Comparison of ENCODE assay signal across 8 cellular contexts in the genomic region with DNA sequence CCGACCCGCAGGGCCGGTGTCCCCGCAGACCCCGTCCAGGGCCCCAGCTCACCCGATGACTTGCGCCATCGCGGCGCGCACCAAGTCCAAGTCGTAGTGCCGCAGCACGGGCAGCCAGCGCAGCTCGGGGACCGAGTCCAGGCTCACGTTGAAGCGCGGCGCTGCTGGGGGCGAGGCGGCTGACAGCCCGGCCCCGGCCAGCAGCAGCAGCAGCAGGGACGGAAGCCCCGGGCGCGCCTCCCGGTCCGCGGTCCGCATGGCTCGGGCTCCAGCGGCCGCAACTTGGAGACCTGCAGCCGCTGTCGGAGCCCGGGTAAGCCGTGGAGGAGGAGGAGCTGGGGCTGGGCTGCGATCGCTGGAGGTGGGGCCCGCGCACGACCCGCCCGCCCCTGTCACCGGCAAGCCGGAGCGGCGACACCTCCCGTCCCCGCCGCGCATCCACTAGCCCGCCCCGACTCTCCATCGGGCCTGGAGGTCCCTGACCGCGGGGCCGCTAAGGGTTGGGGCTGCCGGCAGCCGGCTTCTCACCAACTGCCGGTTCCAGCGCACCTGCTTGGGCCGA. TPM values are rescaled to one million over a fixed set of nuclear protein-coding genes. Genes with fewer than 3 reads are reported as not detected.
DNase-seq lines count a peak whose midpoint lies in the region; ATAC-seq lines count a peak whose summit lies in the region.

A gene (minus strand): TSS at position 322 of the 562 bp plus-strand sequence. CDS start 64 bp downstream, at position 258.

- peak; percentile 85 for DNase-seq in AG08396 (ENCODE audit: low spot score)
- DNase-seq in NCI-H69 (lab: John Stamatoyannopoulos, UW), result peak; percentile 69
- DNase-seq in effector memory CD4-positive, alpha-beta T cell, result peak; percentile 65 to 72 (median 70)
- peak; percentile 95 for DNase-seq in mesendoderm
- peak; percentile 50 for DNase-seq in stimulated activated CD8-positive, alpha-beta memory T cell treated with anti-CD3 and anti-CD28 coated beads, Interleukin-15, amount 100 ng/mL, for 24 hours (ENCODE audit: low read depth)

- peak within 1 kb of the TSS; percentile 94 for H3K23ac ChIP-seq in mesendoderm (ENCODE audit: low read length)

- POLR2A ChIA-PET in activated CD8-positive, alpha-beta memory T cell treated with anti-CD3 and anti-CD28 coated beads for 36 hours (lab: Charles Lee), result interaction anchor here (0.7 to 1.5 kb wide), 5 partner anchors 31 to 1877 kb away, joined by 3 to 7 read pairs (median 4); a partner anchor contains a TSS

- peaks cover 7% of the 10 kb centered on the region for H3K36me3 ChIP-seq in effector memory CD4-positive, alpha-beta T cell (ENCODE audit: control insufficient read depth, insufficient read depth, low read length)
- no peaks in the 10 kb centered on the region for H3K36me3 ChIP-seq in mesendoderm (ENCODE audit: control insufficient read depth, insufficient read depth, low read length)

- no peak within 1 kb of the TSS for H2BK15ac ChIP-seq in mesendoderm (replicated peaks; ENCODE audit: low read depth)

- H2BK5ac ChIP-seq in mesendoderm (ENCODE audit: low read length), result no peak within 1 kb of the TSS

- CTCF ChIA-PET in activated CD8-positive, alpha-beta memory T cell treated with anti-CD3 and anti-CD28 coated beads for 36 hours (lab: Charles Lee), result interaction anchor here (0.9 to 2.0 kb wide), 7 partner anchors 11 to 217 kb away, joined by 3 to 7 read pairs (median 3); a partner anchor contains a TSS

- H3K79me1 ChIP-seq in mesendoderm (ENCODE audit: low read length), result no peaks in the 10 kb centered on the region

- H3K79me2 ChIP-seq in mesendoderm (ENCODE audit: control insufficient read depth, insufficient read depth, low read length), result no peaks in the 10 kb centered on the region

- peak within 1 kb of the TSS; percentile 100 for H3K4me3 ChIP-seq in effector memory CD4-positive, alpha-beta T cell (ENCODE audit: insufficient read depth, low read depth, low read length, poor library complexity, severe bottlenecking)
- peak within 1 kb of the TSS; percentile 75 for H3K4me3 ChIP-seq in mesendoderm (ENCODE audit: low read length)

- peaks cover 3% of the 10 kb centered on the region for H3K4me1 ChIP-seq in effector memory CD4-positive, alpha-beta T cell (ENCODE audit: control insufficient read depth, insufficient read depth, low read length, poor library complexity, severe bottlenecking)
- H3K4me1 ChIP-seq in mesendoderm (ENCODE audit: control insufficient read depth, low read depth, low read length), result no peaks in the 10 kb centered on the region

- H4K8ac ChIP-seq in mesendoderm (ENCODE audit: low read depth, low read length), result no peak within 1 kb of the TSS

- H3K4ac ChIP-seq in mesendoderm (ENCODE audit: low read depth, low read length), result no peak within 1 kb of the TSS

- no peak within 1 kb of the TSS for H2BK120ac ChIP-seq in mesendoderm (ENCODE audit: low read depth, low read length)

- peak within 1 kb of the TSS; percentile 94 for H3K4me2 ChIP-seq in mesendoderm (ENCODE audit: low read length)

- H3K9ac ChIP-seq in mesendoderm (ENCODE audit: low read length), result peak within 1 kb of the TSS; percentile 79

- no peak within 1 kb of the TSS for H2AK5ac ChIP-seq in mesendoderm (ENCODE audit: low read length)

- peak within 1 kb of the TSS; percentile 89 for H3K56ac ChIP-seq in mesendoderm (ENCODE audit: low read length)

- H3K9me3 ChIP-seq in effector memory CD4-positive, alpha-beta T cell (ENCODE audit: control insufficient read depth, low read length), result no peaks in the 10 kb centered on the region

- peak within 1 kb of the TSS; percentile 83 for H3K27ac ChIP-seq in effector memory CD4-positive, alpha-beta T cell (ENCODE audit: insufficient read depth, low read length, poor library complexity, severe bottlenecking)
- H3K27ac ChIP-seq in mesendoderm (ENCODE audit: low read depth, low read length), result no peak within 1 kb of the TSS

- H3K27me3 ChIP-seq in effector memory CD4-positive, alpha-beta T cell (replicated peaks; ENCODE audit: control insufficient read depth, insufficient read depth, low read length, poor library complexity, severe bottlenecking), result no peaks in the 10 kb centered on the region
- H3K27me3 ChIP-seq in mesendoderm (ENCODE audit: insufficient read depth, low read length, poor library complexity), result no peaks in the 10 kb centered on the region

- peak; percentile 77 for ATAC-seq in GM18861 (IDR thresholded peaks at IDR 0.05; ENCODE audit: unreplicated experiment)
- ATAC-seq in HG03097 (IDR thresholded peaks at IDR 0.05; ENCODE audit: low FRiP score, unreplicated experiment), result peak; percentile 84

- no peak within 1 kb of the TSS for H3K18ac ChIP-seq in mesendoderm (ENCODE audit: low read length)

- WGBS in mesendoderm (ENCODE audit: extremely low coverage, insufficient coverage, low lambda C conversion rate), result no CpG with 5 or more reads among the region's 66 CpGs

- no peak within 1 kb of the TSS for H4K5ac ChIP-seq in mesendoderm (ENCODE audit: low read length)

RNA-seq across cellular contexts. Expression of the gene that starts here (rescaled TPM):
- 10 to 100 TPM; 44.2 to 46.3 TPM for total RNA-seq in activated CD8-positive, alpha-beta memory T cell treated with anti-CD3 and anti-CD28 coated beads for 36 hours
- 5.7 TPM for polyA plus RNA-seq in mesendoderm (2013, experiment 1 of 2)
- 5.8 TPM for polyA plus RNA-seq in mesendoderm (2013, experiment 2 of 2)
